In the genomic region with DNA sequence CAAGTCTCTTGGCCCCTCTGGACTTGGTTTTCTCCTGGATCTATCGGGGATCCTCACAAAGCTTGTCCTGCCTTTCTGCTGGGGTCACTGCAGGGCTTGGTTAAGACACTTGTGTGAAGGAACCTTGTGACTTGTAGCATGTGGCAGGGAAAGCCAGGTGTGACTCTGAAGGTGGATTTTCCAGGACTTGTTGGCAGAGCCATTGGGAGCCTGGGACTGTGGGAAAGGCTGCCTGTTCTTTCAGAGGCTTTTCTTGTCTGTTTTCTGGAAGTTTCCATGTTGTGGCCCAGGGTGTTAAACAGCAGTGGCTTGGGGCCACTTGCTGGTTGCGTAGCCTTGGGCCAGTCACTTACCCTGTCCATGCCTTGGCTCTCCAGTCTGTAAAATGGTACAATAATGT, we compare ENCODE assay signal across 11 cellular contexts. TPM values are rescaled to one million over a fixed set of nuclear protein-coding genes. Genes with fewer than 3 reads are reported as not detected.
DNase-seq lines count a peak whose midpoint lies in the region; ATAC-seq and TF ChIP-seq lines count a peak whose summit lies in the region.
"Had no signal": no experiment of that assay in that cellular context is flagged by ENCODE, and none has a peak within 500 bp of the region (broad histone marks: within the 10 kb centered on the region; RNA-seq: fewer than 3 reads in every experiment).

No MANE protein-coding gene starts in this region.

- no peaks in the 10 kb centered on the region for H3K9me3 ChIP-seq in HEK293 (ENCODE audit: control insufficient read depth, insufficient read depth, low read depth, low read length)
- no peaks in the 10 kb centered on the region for H3K9me3 ChIP-seq in neuronal stem cell (replicated peaks in 1 of 2; ENCODE audit: control insufficient read depth in 2 of 2, insufficient read depth in 1 of 2, low read depth in 1 of 2, low read length in 2 of 2)
- no peaks in the 10 kb centered on the region for H3K9me3 ChIP-seq in thoracic aorta
- H3K9me3 ChIP-seq in ovary = no peaks in the 10 kb centered on the region

- H2BK12ac ChIP-seq in neuronal stem cell (ENCODE audit: low read length) = no peak overlapping the region

- H3K14ac ChIP-seq in neuronal stem cell (ENCODE audit: low read length) = no peak overlapping the region

- H3K27ac ChIP-seq in HEK293 (ENCODE audit: extremely low read depth, low read depth, low read length) (no peak overlapping the region), coronary artery (peak overlapping the region; percentile 80 to 90), neuronal stem cell (replicated peaks; ENCODE audit: low read length) (no peak overlapping the region), thoracic aorta (peak overlapping the region; percentile 94 to 97), ovary (no peak overlapping the region)

- TF ChIP-seq EP300 in ovary (IDR thresholded peaks at IDR 0.05) = no peak

- POLR2A ChIA-PET in HEK293 (lab: Yijun Ruan, JAX) = interaction anchor here (0.7 to 1.0 kb wide), 2 partner anchors 13 to 164 kb away, joined by 3 read pairs; partner anchors contain the start of genes KMT5A and MPHOSPH9

- no CpG with 5 or more reads among the region's 2 CpGs for WGBS in neuronal stem cell (ENCODE audit: extremely low coverage in 2 of 2, insufficient read length in 2 of 2, insufficient replicate concordance in 1 of 2), 2 donors
- 95 to 98% (median 98%) methylated on average over 2 of the region's 2 CpGs for WGBS in ovary, 3 donors

- H3K4me3 ChIP-seq in HEK293 (ENCODE audit: low read depth, low read length) = no peak overlapping the region
- H3K4me3 ChIP-seq in coronary artery = no peak overlapping the region
- no peak overlapping the region for H3K4me3 ChIP-seq in neuronal stem cell (ENCODE audit: low read length in 2 of 2)
- H3K4me3 ChIP-seq in thoracic aorta = peak overlapping the region; percentile 58
- H3K4me3 ChIP-seq in ovary = no peak overlapping the region

- no peak overlapping the region for H4K91ac ChIP-seq in neuronal stem cell (ENCODE audit: low read depth, low read length, poor library complexity)

- H3K23ac ChIP-seq in neuronal stem cell (ENCODE audit: low read depth, low read length, poor library complexity) = no peak overlapping the region

- no peak overlapping the region for H2BK15ac ChIP-seq in neuronal stem cell (ENCODE audit: low read length)

- no peak for TF ChIP-seq POLR2A in ovary (IDR thresholded peaks at IDR 0.05)

- no peak overlapping the region for H3K4ac ChIP-seq in neuronal stem cell (ENCODE audit: low read length)

- no peaks in the 10 kb centered on the region for H3K4me1 ChIP-seq in HEK293 (ENCODE audit: control insufficient read depth, insufficient read depth, low read length)
- H3K4me1 ChIP-seq in neuronal stem cell (ENCODE audit: control insufficient read depth in 2 of 2, insufficient read depth in 1 of 2, low read depth in 1 of 2, low read length in 2 of 2) = no peaks in the 10 kb centered on the region
- H3K4me1 ChIP-seq in thoracic aorta (ENCODE audit: control insufficient read depth in 1 of 2, low read depth in 2 of 2) = peaks cover 45 to 93% of the 10 kb centered on the region in 2 donors
- H3K4me1 ChIP-seq in ovary (ENCODE audit: insufficient read depth) = peaks cover 12% of the 10 kb centered on the region

- DNase-seq in coronary artery (ENCODE audit: low spot score) (no peak), neuronal stem cell (ENCODE audit: low spot score) (no peak), thoracic aorta (ENCODE audit: low spot score) (no peak), ovary (no peak), DMS153 (lab: John Stamatoyannopoulos, UW) (no peak)
- DNase-seq in activated T-cell treated with anti-CD3 and anti-CD28 coated beads, Interleukin-2, amount 50 U/mL, for 48 hours = no peak
- DNase-seq: COR-L47, NCI-H187 treated with DMSO at 0.1 percent for 48 hours, NCI-H774 had no signal

- H4K8ac ChIP-seq in neuronal stem cell (ENCODE audit: low read depth, low read length) = no peak overlapping the region

- H3K9ac ChIP-seq in neuronal stem cell (ENCODE audit: low read depth, low read length, poor library complexity) = peak overlapping the region; percentile 44

- H3K79me1 ChIP-seq in neuronal stem cell (ENCODE audit: low read depth, low read length) = peaks cover 18% of the 10 kb centered on the region

- TF ChIP-seq CTCF in HEK293 (tag by site-specific recombination; IDR thresholded peaks at IDR 0.05) (no peak), coronary artery (IDR thresholded peaks at IDR 0.05) (no peak), thoracic aorta (IDR thresholded peaks at IDR 0.05) (no peak), ovary (IDR thresholded peaks at IDR 0.05) (no peak)

- no peak overlapping the region for H2BK120ac ChIP-seq in neuronal stem cell (ENCODE audit: low read depth, low read length)

- ATAC-seq in thoracic aorta (ENCODE audit: insufficient number of reproducible peaks, low FRiP score, low read depth) = no peak
- no peak for ATAC-seq in GM21786 (IDR thresholded peaks at IDR 0.05; ENCODE audit: unreplicated experiment)

- H3K36me3 ChIP-seq in HEK293 (ENCODE audit: control insufficient read depth in 2 of 2, insufficient read depth in 1 of 2, low read length in 2 of 2) = peaks cover 59 to 84% of the 10 kb centered on the region in 2 experiments
- peaks cover 42 to 84% of the 10 kb centered on the region in 2 donors for H3K36me3 ChIP-seq in neuronal stem cell (replicated peaks in 1 of 2; ENCODE audit: control insufficient read depth in 2 of 2, insufficient read depth in 2 of 2, low read length in 2 of 2)
- H3K36me3 ChIP-seq in thoracic aorta = peaks cover 41% of the 10 kb centered on the region
- H3K36me3 ChIP-seq in ovary = no peaks in the 10 kb centered on the region

- CTCF ChIA-PET in HEK293 (lab: Yijun Ruan, JAX) = no interaction called here

- H3K4me2 ChIP-seq in neuronal stem cell (ENCODE audit: insufficient read depth, low read length, poor library complexity, severe bottlenecking) = no peak overlapping the region

- intact Hi-C loops in ovary (cut with DNase I) = no loop called here

- no peak overlapping the region for H3K18ac ChIP-seq in neuronal stem cell (ENCODE audit: low read length)

- no peak overlapping the region for H2BK5ac ChIP-seq in neuronal stem cell (ENCODE audit: low read length)

- no peak overlapping the region for H2AFZ ChIP-seq in neuronal stem cell (ENCODE audit: low read length)

- no peak overlapping the region for H2AK5ac ChIP-seq in neuronal stem cell (ENCODE audit: low read depth, low read length)

- H3K27me3 ChIP-seq in neuronal stem cell (ENCODE audit: control insufficient read depth in 3 of 3, insufficient read depth in 3 of 3, low read depth in 1 of 3, low read length in 3 of 3) (no peaks in the 10 kb centered on the region), thoracic aorta (replicated peaks; ENCODE audit: insufficient read depth) (no peaks in the 10 kb centered on the region), ovary (no peaks in the 10 kb centered on the region)

TF ChIP-seq in HEK293, 187 proteins besides CTCF, POLR2A, EP300 and RAD21:
- peak; percentile 76 for TF ChIP-seq ZNF677 (tag by site-specific recombination; IDR thresholded peaks at IDR 0.05)
- TF ChIP-seq GFI1B (tag by site-specific recombination; IDR thresholded peaks at IDR 0.05) = no peak
TF ChIP-seq in HEK293: peak in this region for 1.

RNA-seq across cellular contexts. Expression of gene KMT5A, which starts 12.6 kb away (rescaled TPM):
- polyA plus RNA-seq in neuronal stem cell (2013, experiment 1 of 2) = 33.3 TPM
- 31.2 TPM for polyA plus RNA-seq in neuronal stem cell (2013, experiment 2 of 2)
- 10 to 100 TPM; 34.1 to 42.7 TPM for total RNA-seq in thoracic aorta
- 10 to 100 TPM; 14.4 to 31.0 (median 22.6) TPM for total RNA-seq in ovary
- polyA plus RNA-seq in ovary = 10 to 100 TPM; 21.6 to 47.9 TPM

RNA-seq across cellular contexts. Expression of gene SBNO1, which starts 31.9 kb away (rescaled TPM):
- 24.7 TPM for polyA plus RNA-seq in neuronal stem cell (2013, experiment 1 of 2)
- polyA plus RNA-seq in neuronal stem cell (2013, experiment 2 of 2) = 26.0 TPM
- total RNA-seq in thoracic aorta (10 to 100 TPM; 15.6 to 25.0 TPM), ovary (10 to 100 TPM; 13.7 to 34.0 (median 27.2) TPM)
- 10 to 100 TPM in 1 of 2 donors, 1 to 10 TPM in 1; 5.7 to 12.5 TPM for polyA plus RNA-seq in ovary

RNA-seq across cellular contexts. Expression of gene RILPL2, which starts 39.9 kb away (rescaled TPM):
- 2.2 TPM for polyA plus RNA-seq in neuronal stem cell (2013, experiment 1 of 2)
- polyA plus RNA-seq in neuronal stem cell (2013, experiment 2 of 2) = 2.1 TPM
- 10 to 100 TPM; 15.9 to 18.1 TPM for total RNA-seq in thoracic aorta
- 1 to 10 TPM; 4.6 to 6.3 (median 5.8) TPM for total RNA-seq in ovary
- 1 to 10 TPM; 8.0 to 8.7 TPM for polyA plus RNA-seq in ovary

Comparison
In these comparisons a context has a peak if more than half of its experiments do, and no peak if none do; other contexts are left out.
1. H3K27ac ChIP-seq: peak in coronary artery (2 of 2) and thoracic aorta (2 of 2); none in HEK293 (single experiment), neuronal stem cell (single experiment) and ovary (0 of 2).